In the genomic region with DNA sequence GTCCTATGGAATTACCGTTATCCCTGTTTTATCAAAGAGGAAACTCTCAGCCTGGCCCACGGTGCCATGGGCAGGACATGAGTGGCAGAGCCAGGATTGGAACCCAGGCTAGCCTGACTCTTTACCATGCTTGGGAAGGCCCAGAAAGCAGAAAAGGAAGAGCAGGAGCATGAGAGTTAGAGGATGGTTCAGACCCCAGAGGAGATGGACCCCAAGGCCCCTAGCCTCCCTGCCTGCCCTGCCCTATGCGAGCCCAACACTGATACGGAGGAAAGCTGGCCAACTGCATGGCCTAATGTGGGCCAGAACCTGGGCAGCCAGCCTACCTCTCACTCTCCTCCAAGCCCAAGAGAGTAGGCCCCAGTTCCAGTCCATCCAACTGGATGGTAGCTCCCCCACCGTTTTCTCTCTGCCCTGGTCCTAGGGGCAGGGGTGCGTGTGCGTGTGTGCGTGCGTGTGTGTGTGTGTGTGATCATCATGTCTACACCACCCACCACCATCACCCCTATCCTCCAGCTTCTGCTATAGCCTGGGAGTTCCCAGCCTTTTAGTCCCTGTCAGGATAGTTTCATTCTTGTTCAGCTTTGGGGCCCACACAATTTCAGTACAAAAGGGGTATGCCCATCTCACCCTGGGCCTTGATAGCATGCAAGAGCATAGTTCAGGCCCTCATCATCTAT, we compare ENCODE assay signal across 11 cellular contexts. TPM values are rescaled to one million over a fixed set of nuclear protein-coding genes. Genes with fewer than 3 reads are reported as not detected.
DNase-seq lines count a peak whose midpoint lies in the region; ATAC-seq lines count a peak whose summit lies in the region.
"Had no signal": no experiment of that assay in that cellular context is flagged by ENCODE, and none has a peak within 500 bp of the region (broad histone marks: within the 10 kb centered on the region; RNA-seq: fewer than 3 reads in every experiment).

No MANE protein-coding gene starts in this region.

- H3K9me3 Mint-ChIP-seq in activated CD4-positive, alpha-beta T cell treated with anti-CD3 and anti-CD28 coated beads, Interleukin-2, amount 10 ng/mL, durations not matched to agents 24 days and 14 days: peaks cover 5% of the 10 kb centered on the region
- H3K9me3 Mint-ChIP-seq in immature natural killer cell: no peaks in the 10 kb centered on the region
- no peaks in the 10 kb centered on the region for H3K9me3 Mint-ChIP-seq in stimulated activated naive CD8-positive, alpha-beta T cell treated with anti-CD3 and anti-CD28 coated beads, Interleukin-15, amount 100 ng/mL, for 72 hours
- H3K9me3 Mint-ChIP-seq: neural progenitor cell, WTC11 had no signal

- peaks cover 33% of the 10 kb centered on the region for H3K27me3 Mint-ChIP-seq in activated CD4-positive, alpha-beta T cell treated with anti-CD3 and anti-CD28 coated beads, Interleukin-2, amount 10 ng/mL, durations not matched to agents 24 days and 14 days
- peaks cover 10 to 16% (median 11%) of the 10 kb centered on the region in 3 donors for H3K27me3 Mint-ChIP-seq in immature natural killer cell (ENCODE audit: low read depth in 3 of 3)
- peaks cover 34% of the 10 kb centered on the region for H3K27me3 Mint-ChIP-seq in stimulated activated naive CD8-positive, alpha-beta T cell treated with anti-CD3 and anti-CD28 coated beads, Interleukin-15, amount 100 ng/mL, for 72 hours

- ATAC-seq in stimulated activated naive CD8-positive, alpha-beta T cell treated with anti-CD3 and anti-CD28 coated beads, Interleukin-15, amount 100 ng/mL, for 72 hours: peak; percentile 42
- ATAC-seq in HG02759 (IDR thresholded peaks at IDR 0.05; ENCODE audit: unreplicated experiment): no peak

- no peaks in the 10 kb centered on the region for H3K36me3 Mint-ChIP-seq in activated CD4-positive, alpha-beta T cell treated with anti-CD3 and anti-CD28 coated beads, Interleukin-2, amount 10 ng/mL, durations not matched to agents 24 days and 14 days (ENCODE audit: low read depth)
- H3K36me3 Mint-ChIP-seq in immature natural killer cell: no peaks in the 10 kb centered on the region

- intact Hi-C loops in activated CD4-positive, alpha-beta T cell treated with anti-CD3 and anti-CD28 coated beads, Interleukin-2, amount 10 ng/mL, durations not matched to agents 24 days and 14 days (cut with micrococcal nuclease): loop anchor here (1.0 kb wide), 4 partner anchors 9 to 126 kb away; a partner anchor contains a TSS

- peak; percentile 75 for DNase-seq in activated CD4-positive, alpha-beta T cell treated with anti-CD3 and anti-CD28 coated beads, Interleukin-2, amount 10 ng/mL, durations not matched to agents 24 days and 14 days
- no peak for DNase-seq in activated CD4-positive, alpha-beta T cell treated with anti-CD3 and anti-CD28 coated beads, Interleukin-2, amount 50 U/mL, for 1 hour
- peak; percentile 63 to 74 for DNase-seq in activated CD4-positive, alpha-beta T cell treated with anti-CD3 and anti-CD28 coated beads, Interleukin-2, amount 50 U/mL, for 48 hours
- DNase-seq in immature natural killer cell (no peak), superior temporal gyrus (ENCODE audit: extremely low spot score) (no peak), nucleus accumbens (lab: John Stamatoyannopoulos, UW) (no peak)
- DNase-seq in stimulated activated naive CD8-positive, alpha-beta T cell treated with anti-CD3 and anti-CD28 coated beads, Interleukin-15, amount 100 ng/mL, for 72 hours: peak; percentile 44 to 72

- peak overlapping the region; percentile 47 for H3K4me3 Mint-ChIP-seq in activated CD4-positive, alpha-beta T cell treated with anti-CD3 and anti-CD28 coated beads, Interleukin-2, amount 10 ng/mL, durations not matched to agents 24 days and 14 days
- H3K4me3 Mint-ChIP-seq in immature natural killer cell: no peak overlapping the region
- peak overlapping the region; percentile 49 to 78 for H3K4me3 Mint-ChIP-seq in stimulated activated naive CD8-positive, alpha-beta T cell treated with anti-CD3 and anti-CD28 coated beads, Interleukin-15, amount 100 ng/mL, for 72 hours
- H3K4me3 Mint-ChIP-seq: neural progenitor cell, WTC11 had no signal

- peaks cover 46% of the 10 kb centered on the region for H3K4me1 Mint-ChIP-seq in activated CD4-positive, alpha-beta T cell treated with anti-CD3 and anti-CD28 coated beads, Interleukin-2, amount 10 ng/mL, durations not matched to agents 24 days and 14 days
- peaks cover 19 to 29% of the 10 kb centered on the region in 2 donors for H3K4me1 Mint-ChIP-seq in immature natural killer cell
- peaks cover 72% of the 10 kb centered on the region for H3K4me1 Mint-ChIP-seq in stimulated activated naive CD8-positive, alpha-beta T cell treated with anti-CD3 and anti-CD28 coated beads, Interleukin-15, amount 100 ng/mL, for 72 hours

- peak overlapping the region; percentile 97 for H3K27ac Mint-ChIP-seq in activated CD4-positive, alpha-beta T cell treated with anti-CD3 and anti-CD28 coated beads, Interleukin-2, amount 10 ng/mL, durations not matched to agents 24 days and 14 days
- peak overlapping the region; percentile 90 to 96 (median 94) for H3K27ac Mint-ChIP-seq in immature natural killer cell
- H3K27ac Mint-ChIP-seq in stimulated activated naive CD8-positive, alpha-beta T cell treated with anti-CD3 and anti-CD28 coated beads, Interleukin-15, amount 100 ng/mL, for 72 hours: peak overlapping the region; percentile 94 to 95
- H3K27ac Mint-ChIP-seq: WTC11 had no signal

RNA-seq across cellular contexts. Expression of a gene that starts 15.4 kb away (rescaled TPM):
- 0.24 and 0.84 TPM in 2 replicates for total RNA-seq in activated CD4-positive, alpha-beta T cell treated with anti-CD3 and anti-CD28 coated beads, Interleukin-2, amount 10 ng/mL, durations not matched to agents 24 days and 14 days
- polyA plus RNA-seq in immature natural killer cell: not detected

RNA-seq across cellular contexts. Expression of a gene that starts 16.9 kb away (rescaled TPM):
- 105 and 110 TPM in 2 replicates for total RNA-seq in activated CD4-positive, alpha-beta T cell treated with anti-CD3 and anti-CD28 coated beads, Interleukin-2, amount 10 ng/mL, durations not matched to agents 24 days and 14 days
- 10 to 100 TPM in 2 of 3 donors, 1 to 10 TPM in 1; 4.4 to 14.0 (median 10.3) TPM for polyA plus RNA-seq in immature natural killer cell

RNA-seq across cellular contexts. Expression of a gene that starts 36.7 kb away (rescaled TPM):
- not detected in 2 replicates for total RNA-seq in activated CD4-positive, alpha-beta T cell treated with anti-CD3 and anti-CD28 coated beads, Interleukin-2, amount 10 ng/mL, durations not matched to agents 24 days and 14 days
- polyA plus RNA-seq in immature natural killer cell: not detected
- polyA plus RNA-seq: AG04450 had no signal

RNA-seq across cellular contexts. Expression of a gene that starts 43.1 kb away (rescaled TPM):
- 69.9 and 73.0 TPM in 2 replicates for total RNA-seq in activated CD4-positive, alpha-beta T cell treated with anti-CD3 and anti-CD28 coated beads, Interleukin-2, amount 10 ng/mL, durations not matched to agents 24 days and 14 days
- 100 to 1,000 TPM; 144 to 204 (median 160) TPM for polyA plus RNA-seq in immature natural killer cell

RNA-seq across cellular contexts. Expression of a gene that starts 44.0 kb away (rescaled TPM):
- total RNA-seq in activated CD4-positive, alpha-beta T cell treated with anti-CD3 and anti-CD28 coated beads, Interleukin-2, amount 10 ng/mL, durations not matched to agents 24 days and 14 days: 64.3 and 65.0 TPM in 2 replicates
- polyA plus RNA-seq in immature natural killer cell: 10 to 100 TPM in 1 of 3 donors, 1 to 10 TPM in 2; 5.0 to 10.8 (median 7.6) TPM

Comparison
In these comparisons a context has a peak if more than half of its experiments do, and no peak if none do; other contexts are left out.
1. DNase-seq: peak in activated CD4-positive, alpha-beta T cell treated with anti-CD3 and anti-CD28 coated beads, Interleukin-2, amount 10 ng/mL, durations not matched to agents 24 days and 14 days (single experiment), activated CD4-positive, alpha-beta T cell treated with anti-CD3 and anti-CD28 coated beads, Interleukin-2, amount 50 U/mL, for 48 hours (2 of 2) and stimulated activated naive CD8-positive, alpha-beta T cell treated with anti-CD3 and anti-CD28 coated beads, Interleukin-15, amount 100 ng/mL, for 72 hours (2 of 2); none in activated CD4-positive, alpha-beta T cell treated with anti-CD3 and anti-CD28 coated beads, Interleukin-2, amount 50 U/mL, for 1 hour (single experiment), immature natural killer cell (0 of 3), superior temporal gyrus (single experiment) and nucleus accumbens (0 of 56).
2. H3K4me3 Mint-ChIP-seq: peak in activated CD4-positive, alpha-beta T cell treated with anti-CD3 and anti-CD28 coated beads, Interleukin-2, amount 10 ng/mL, durations not matched to agents 24 days and 14 days (single experiment) and stimulated activated naive CD8-positive, alpha-beta T cell treated with anti-CD3 and anti-CD28 coated beads, Interleukin-15, amount 100 ng/mL, for 72 hours (2 of 2); none in immature natural killer cell (0 of 5).
3. Peak in every context shown above with its lines, with median percentiles within 50 percentile points of each other: H3K27ac Mint-ChIP-seq.